Comparison of ENCODE assay signal across 8 cellular contexts in the genomic region with DNA sequence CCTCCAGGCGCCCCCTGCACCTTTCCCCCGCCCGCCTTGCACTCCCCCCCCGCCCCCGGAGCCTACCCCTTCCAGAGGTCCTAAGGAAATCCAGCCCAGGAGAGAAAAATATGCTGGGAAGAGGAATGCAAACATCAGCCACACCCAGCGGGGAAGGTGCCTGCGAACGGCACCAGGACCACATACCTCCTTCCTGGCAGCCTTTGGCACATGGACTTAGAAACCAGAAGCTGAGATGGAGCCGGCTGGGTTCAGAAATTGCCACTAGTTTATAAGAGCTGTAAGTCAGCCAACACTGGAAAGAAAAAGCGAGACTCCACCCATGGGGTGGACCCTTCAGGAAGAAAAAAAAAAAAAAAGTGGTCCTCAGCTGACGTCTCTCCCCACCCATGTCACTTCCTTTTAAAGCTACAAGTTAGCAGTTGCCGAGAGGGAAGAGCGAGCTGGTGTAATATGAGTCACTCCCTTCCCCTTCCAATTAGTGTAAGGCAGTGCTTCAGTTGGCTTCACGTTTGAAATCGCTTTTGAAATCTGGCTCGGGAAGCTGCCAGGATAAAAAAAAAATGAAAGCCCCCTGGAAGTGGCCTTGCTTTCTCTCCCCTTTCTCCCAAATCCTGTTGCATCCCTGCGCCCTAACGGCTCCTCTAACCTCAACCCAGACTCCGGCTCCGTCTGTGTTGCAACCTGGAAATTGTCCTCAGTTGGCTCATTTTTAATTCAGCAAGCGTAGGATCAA.
DNase-seq lines count a peak whose midpoint lies in the region; ATAC-seq and TF ChIP-seq lines count a peak whose summit lies in the region.

A gene with protein sequence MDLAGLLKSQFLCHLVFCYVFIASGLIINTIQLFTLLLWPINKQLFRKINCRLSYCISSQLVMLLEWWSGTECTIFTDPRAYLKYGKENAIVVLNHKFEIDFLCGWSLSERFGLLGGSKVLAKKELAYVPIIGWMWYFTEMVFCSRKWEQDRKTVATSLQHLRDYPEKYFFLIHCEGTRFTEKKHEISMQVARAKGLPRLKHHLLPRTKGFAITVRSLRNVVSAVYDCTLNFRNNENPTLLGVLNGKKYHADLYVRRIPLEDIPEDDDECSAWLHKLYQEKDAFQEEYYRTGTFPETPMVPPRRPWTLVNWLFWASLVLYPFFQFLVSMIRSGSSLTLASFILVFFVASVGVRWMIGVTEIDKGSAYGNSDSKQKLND (minus strand): TSS at position 310 of the 736 bp plus-strand sequence. CDS start 41,848 bp downstream, outside the sequence.

- no peaks in the 10 kb centered on the region; the same call in none of the 2 replicates for H3K36me3 ChIP-seq in WERI-Rb-1

- peak within 1 kb of the TSS; percentile 64 for H3K27ac ChIP-seq in WERI-Rb-1

- H3K4me3 ChIP-seq in AG04449 (ENCODE audit: low read depth, low read length) (peak within 1 kb of the TSS; percentile 88), WERI-Rb-1 (ENCODE audit: low read depth, low read length) (peak within 1 kb of the TSS; percentile 80)

- no peaks in the 10 kb centered on the region for H3K27me3 ChIP-seq in WERI-Rb-1 (ENCODE audit: insufficient read depth, low read depth, severe bottlenecking)

- TF ChIP-seq CTCF in AG04449 (IDR thresholded peaks at IDR 0.05; ENCODE audit: insufficient read depth, low read length, missing control alignments) (no peak), WERI-Rb-1 (IDR thresholded peaks at IDR 0.05; ENCODE audit: low read depth, low read length) (no peak)

- no peaks in the 10 kb centered on the region for H3K9me3 ChIP-seq in WERI-Rb-1 (ENCODE audit: severe bottlenecking)

- DNase-seq in AG04449 (ENCODE audit: low read depth, low spot score) = peak; percentile 89
- peak; percentile 77 for DNase-seq in NCI-H2227 (lab: John Stamatoyannopoulos, UW; ENCODE audit: unreplicated experiment)
- peak; percentile 55 for DNase-seq in WERI-Rb-1
- peak; percentile 87 for DNase-seq in central memory CD4-positive, alpha-beta T cell
- peak; percentile 98 for DNase-seq in iris pigment epithelial cell (ENCODE audit: low read depth)
- peak; percentile 28 to 35 for DNase-seq in stimulated activated CD4-positive, alpha-beta T cell treated with anti-CD3 and anti-CD28 coated beads, Interleukin-12 subunit alpha, Interleukin-12 subunit beta, amount 100 ng/mL, for 24 hours (ENCODE audit: low read depth in 2 of 2)

- POLR2A ChIA-PET in AG04449 (lab: Yijun Ruan, JAX) = interaction anchor here (0.6 to 1.6 kb wide), 7 partner anchors 13 to 300 kb away, joined by 3 to 13 read pairs (median 4); no protein-coding TSS in a partner anchor

- CTCF ChIA-PET in AG04449 (lab: Yijun Ruan, JAX) = interaction anchor here (1.1 to 2.5 kb wide), 4 partner anchors 97 to 342 kb away, joined by 3 to 7 read pairs (median 5); no protein-coding TSS in a partner anchor

- ATAC-seq in GM18870 (IDR thresholded peaks at IDR 0.05; ENCODE audit: unreplicated experiment) (peak; percentile 100), HG03103 (IDR thresholded peaks at IDR 0.05; ENCODE audit: low read depth, unreplicated experiment) (peak; percentile 98)

Comparison
In these comparisons a context has a peak if more than half of its experiments do, and no peak if none do; other contexts are left out.
1. Peak in every context shown above with its lines: DNase-seq, ATAC-seq, H3K4me3 ChIP-seq and H3K27ac ChIP-seq.
2. DNase-seq: peak in every context shown above with its lines; median percentile 98 in iris pigment epithelial cell; 89 in AG04449; 87 in central memory CD4-positive, alpha-beta T cell; 77 in NCI-H2227; 55 in WERI-Rb-1; 32 in stimulated activated CD4-positive, alpha-beta T cell treated with anti-CD3 and anti-CD28 coated beads, Interleukin-12 subunit alpha, Interleukin-12 subunit beta, amount 100 ng/mL, for 24 hours.